In genomic region chr12:131766382-131767107, GRCh38 we compare ENCODE assay signal across 16 cellular contexts. TPM values are rescaled to one million over a fixed set of nuclear protein-coding genes. Genes with fewer than 3 reads are reported as not detected.
DNase-seq lines count a peak whose midpoint lies in the region; ATAC-seq, FAIRE-seq and TF ChIP-seq lines count a peak whose summit lies in the region.
"Had no signal": no experiment of that assay in that cellular context is flagged by ENCODE, and none has a peak within 500 bp of the region (broad histone marks: within the 10 kb centered on the region; RNA-seq: fewer than 3 reads in every experiment).

No MANE protein-coding gene starts in this region.

- no peaks in the 10 kb centered on the region for H3K27me3 Mint-ChIP-seq in nephron progenitor cell (ENCODE audit: low read depth, poor library complexity)
- no peaks in the 10 kb centered on the region for H3K27me3 Mint-ChIP-seq in CD4-positive, alpha-beta memory T cell

- H3K9me3 ChIP-seq in mucosa of descending colon = no peaks in the 10 kb centered on the region
- H3K9me3 ChIP-seq in CD4-positive, alpha-beta memory T cell (ENCODE audit: control insufficient read depth in 1 of 2, low read length in 2 of 2) = no peaks in the 10 kb centered on the region
- H3K9me3 ChIP-seq: BE2C had no signal

- POLR2A ChIA-PET in CD4-positive, alpha-beta memory T cell (lab: Charles Lee; ENCODE audit: partially characterized antibody) = interaction anchor here (0.6 kb wide), 1 partner anchor 946 kb away, joined by 3 read pairs; no protein-coding TSS in a partner anchor

- peaks cover 20% of the 10 kb centered on the region for H3K4me1 Mint-ChIP-seq in nephron progenitor cell
- no peaks in the 10 kb centered on the region for H3K4me1 Mint-ChIP-seq in CD4-positive, alpha-beta memory T cell

- TF ChIP-seq CTCF in dorsolateral prefrontal cortex (IDR thresholded peaks at IDR 0.05 in 54 of 56, conservative IDR thresholded peaks at IDR 0.05 in 2 of 56; ENCODE audit: low read depth in 1 of 56, partially characterized antibody in 56 of 56) = no peak
- TF ChIP-seq CTCF in nephron progenitor cell (IDR thresholded peaks at IDR 0.05) = no peak
- TF ChIP-seq CTCF in mucosa of descending colon (IDR thresholded peaks at IDR 0.05) = no peak

- no peak for DNase-seq in GM18507 (ENCODE audit: extremely low spot score, insufficient read length, low read depth)
- DNase-seq in dorsolateral prefrontal cortex = no peak
- peak; percentile 8 for DNase-seq in nephron progenitor cell
- no peak for DNase-seq in UCSD-AML1 (lab: John Stamatoyannopoulos, UW; ENCODE audit: unreplicated experiment)
- no peak for DNase-seq in Right ventricle myocardium superior
- no peak for DNase-seq in mucosa of descending colon
- no peak for DNase-seq in CD4-positive, alpha-beta memory T cell
- DNase-seq: ACHN, BE2C, DMS 273 treated with DMSO at 0.1 percent for 48 hours, IMR-90, MV-4-11, NCI-H1417 treated with DMSO at 0.1 percent for 48 hours, NCI-H2029 treated with DMSO at 0.1 percent for 48 hours, NCI-H524 had no signal

- peak; percentile 65 for FAIRE-seq in GM18507 (lab: Jason Lieb, UNC)

- H3K9me3 Mint-ChIP-seq in nephron progenitor cell = no peaks in the 10 kb centered on the region
- peaks cover 0 to 3% (median 0%) of the 10 kb centered on the region in 8 donors for H3K9me3 Mint-ChIP-seq in CD4-positive, alpha-beta memory T cell

- peaks cover 5% of the 10 kb centered on the region for H3K36me3 ChIP-seq in mucosa of descending colon (ENCODE audit: low read depth)
- peaks cover 61% of the 10 kb centered on the region for H3K36me3 ChIP-seq in CD4-positive, alpha-beta memory T cell (ENCODE audit: insufficient read depth, low read length)

- CTCF ChIA-PET in CD4-positive, alpha-beta memory T cell (lab: Charles Lee; ENCODE audit: partially characterized antibody) = no interaction called here

- peaks cover 84% of the 10 kb centered on the region for H3K36me3 Mint-ChIP-seq in nephron progenitor cell (ENCODE audit: low read depth)
- H3K36me3 Mint-ChIP-seq in CD4-positive, alpha-beta memory T cell = peaks cover 52 to 74% of the 10 kb centered on the region in 2 donors

- H3K4me3 ChIP-seq in dorsolateral prefrontal cortex (no peak overlapping the region), mucosa of descending colon (no peak overlapping the region)
- H3K4me3 ChIP-seq in CD4-positive, alpha-beta memory T cell (ENCODE audit: low read length in 2 of 2) = no peak overlapping the region

- no peaks in the 10 kb centered on the region for H3K27me3 ChIP-seq in dorsolateral prefrontal cortex
- H3K27me3 ChIP-seq in CD4-positive, alpha-beta memory T cell (ENCODE audit: insufficient read depth, low read length) = no peaks in the 10 kb centered on the region
- H3K27me3 ChIP-seq: BE2C had no signal

- H3K27ac ChIP-seq in dorsolateral prefrontal cortex = peak overlapping the region in 48 of 59 donors; percentile 0 to 78 (median 55)
- H3K27ac ChIP-seq in CD4-positive, alpha-beta memory T cell (ENCODE audit: low read depth, low read length) = no peak overlapping the region

- H3K27ac Mint-ChIP-seq in nephron progenitor cell = peak overlapping the region; percentile 98
- H3K27ac Mint-ChIP-seq in CD4-positive, alpha-beta memory T cell = peak overlapping the region in 1 of 7 donors; percentile 62

- ATAC-seq in HG02759 (IDR thresholded peaks at IDR 0.05; ENCODE audit: unreplicated experiment) (peak; percentile 47), Right ventricle myocardium superior (ENCODE audit: poor library complexity) (no peak), mucosa of descending colon (no peak)

- intact Hi-C loops in dorsolateral prefrontal cortex (cut with DNase I) (no loop called here), Right ventricle myocardium superior (cut with DNase I) (no loop called here), mucosa of descending colon (cut with DNase I, micrococcal nuclease) (no loop called here)
- intact Hi-C loops in CD4-positive, alpha-beta memory T cell (cut with micrococcal nuclease) = no loop called here

- H3K4me3 Mint-ChIP-seq in nephron progenitor cell = no peak overlapping the region
- H3K4me3 Mint-ChIP-seq in CD4-positive, alpha-beta memory T cell = peak overlapping the region in 1 of 8 donors; percentile 27

- H3K4me1 ChIP-seq in mucosa of descending colon (ENCODE audit: low read depth) = no peaks in the 10 kb centered on the region
- no peaks in the 10 kb centered on the region for H3K4me1 ChIP-seq in CD4-positive, alpha-beta memory T cell (ENCODE audit: insufficient read depth, low read length)
- H3K4me1 ChIP-seq: BE2C had no signal

RNA-seq across cellular contexts. Expression of gene SFSWAP, which starts 55.7 kb away (rescaled TPM):
- 100 to 1,000 TPM in 4 of 120 experiments, 10 to 100 TPM in 116; 42.1 to 121 (median 68.6) TPM for total RNA-seq in dorsolateral prefrontal cortex
- total RNA-seq in Right ventricle myocardium superior = 19.4 TPM
- total RNA-seq in mucosa of descending colon = 10 to 100 TPM; 34.5 to 52.7 (median 50.7) TPM
- total RNA-seq in CD4-positive, alpha-beta memory T cell = 10 to 100 TPM; 95.7 to 96.8 TPM
- polyA plus RNA-seq in CD4-positive, alpha-beta memory T cell = 10 to 100 TPM in 1 of 2 donors, 1 to 10 TPM in 1; 9.8 to 25.7 TPM
